ENCODE assay signal across 8 cellular contexts in genomic region chr3:16888785-16889607, GRCh38. TPM values are rescaled to one million over a fixed set of nuclear protein-coding genes. Genes with fewer than 3 reads are reported as not detected.
DNase-seq lines count a peak whose midpoint lies in the region; ATAC-seq and TF ChIP-seq lines count a peak whose summit lies in the region.

No MANE protein-coding gene starts in this region.

- H3K36me3 ChIP-seq in CD4-positive, CD25-positive, alpha-beta regulatory T cell (ENCODE audit: control insufficient read depth, insufficient read depth, low read length) = no peaks in the 10 kb centered on the region
- no peaks in the 10 kb centered on the region for H3K36me3 ChIP-seq in colonic mucosa

- DNase-seq in CD4-positive, CD25-positive, alpha-beta regulatory T cell = peak in 2 of 3 donors; percentile 41 to 74
- DNase-seq in NCI-H82 treated with DMSO at 0.1 percent for 48 hours (lab: John Stamatoyannopoulos, UW; ENCODE audit: unreplicated experiment) = no peak
- DNase-seq in NCI-H526 treated with DMSO at 0.1 percent for 48 hours (lab: John Stamatoyannopoulos, UW) = no peak
- DNase-seq in colonic mucosa = no peak
- no peak for DNase-seq in NCI-H2171 (lab: John Stamatoyannopoulos, UW)

- peak overlapping the region; percentile 98 for H3K4me3 ChIP-seq in CD4-positive, CD25-positive, alpha-beta regulatory T cell (ENCODE audit: low read depth, low read length)
- no peak overlapping the region for H3K4me3 ChIP-seq in colonic mucosa

- no peaks in the 10 kb centered on the region for H3K27me3 ChIP-seq in CD4-positive, CD25-positive, alpha-beta regulatory T cell (ENCODE audit: control insufficient read depth, insufficient read depth, low read length)
- H3K27me3 ChIP-seq in colonic mucosa = no peaks in the 10 kb centered on the region

- peak overlapping the region; percentile 77 for H3K27ac ChIP-seq in CD4-positive, CD25-positive, alpha-beta regulatory T cell (ENCODE audit: insufficient read depth, low read length, poor library complexity, severe bottlenecking)
- H3K27ac ChIP-seq in colonic mucosa = no peak overlapping the region

- H3K27ac Mint-ChIP-seq in CD4-positive, CD25-positive, alpha-beta regulatory T cell = peak overlapping the region; percentile 95 to 98 (median 96)
- peak overlapping the region in 2 of 5 experiments; percentile 22 to 99 for H3K27ac Mint-ChIP-seq in brain

- peaks cover 58 to 76% (median 67%) of the 10 kb centered on the region in 4 donors for H3K4me1 Mint-ChIP-seq in CD4-positive, CD25-positive, alpha-beta regulatory T cell
- peaks cover 78% of the 10 kb centered on the region for H3K4me1 Mint-ChIP-seq in brain

- ATAC-seq in CD4-positive, CD25-positive, alpha-beta regulatory T cell (ENCODE audit: low read depth in 2 of 2) = peak; percentile 55 to 58
- ATAC-seq in GM19372 (IDR thresholded peaks at IDR 0.05; ENCODE audit: low read depth, unreplicated experiment) (peak; percentile 28), HG03354 (IDR thresholded peaks at IDR 0.05; ENCODE audit: poor library complexity, severe bottlenecking, unreplicated experiment) (peak; percentile 56)

- H3K9me3 Mint-ChIP-seq in CD4-positive, CD25-positive, alpha-beta regulatory T cell = no peaks in the 10 kb centered on the region
- no peaks in the 10 kb centered on the region for H3K9me3 Mint-ChIP-seq in brain

- peaks cover 4% of the 10 kb centered on the region for H3K27me3 Mint-ChIP-seq in CD4-positive, CD25-positive, alpha-beta regulatory T cell
- H3K27me3 Mint-ChIP-seq in brain = no peaks in the 10 kb centered on the region

- no peaks in the 10 kb centered on the region for H3K36me3 Mint-ChIP-seq in CD4-positive, CD25-positive, alpha-beta regulatory T cell
- peaks cover 4% of the 10 kb centered on the region for H3K36me3 Mint-ChIP-seq in brain

- intact Hi-C loops in colonic mucosa (cut with DNase I) = no loop called here

- TF ChIP-seq CTCF in brain (conservative IDR thresholded peaks at IDR 0.05) (no peak), colonic mucosa (IDR thresholded peaks at IDR 0.05) (no peak)

- peak overlapping the region; percentile 95 to 99 (median 98) for H3K4me3 Mint-ChIP-seq in CD4-positive, CD25-positive, alpha-beta regulatory T cell
- peak overlapping the region in 4 of 5 experiments; percentile 96 to 98 (median 96) for H3K4me3 Mint-ChIP-seq in brain

- no peak overlapping the region for H3K9ac ChIP-seq in colonic mucosa (ENCODE audit: low read depth in 2 of 2, low read length in 2 of 2)

- H3K4me1 ChIP-seq in CD4-positive, CD25-positive, alpha-beta regulatory T cell (ENCODE audit: control insufficient read depth, insufficient read depth, low read length, poor library complexity, severe bottlenecking) = peaks cover 51% of the 10 kb centered on the region
- H3K4me1 ChIP-seq in colonic mucosa = no peaks in the 10 kb centered on the region

- H3K9me3 ChIP-seq in CD4-positive, CD25-positive, alpha-beta regulatory T cell (ENCODE audit: control insufficient read depth in 2 of 2, low read length in 2 of 2) = no peaks in the 10 kb centered on the region
- H3K9me3 ChIP-seq in colonic mucosa = no peaks in the 10 kb centered on the region

RNA-seq across cellular contexts. Expression of gene PLCL2, which starts 4.2 kb away (rescaled TPM):
- 42.9 TPM for total RNA-seq in CD4-positive, CD25-positive, alpha-beta regulatory T cell
- polyA plus RNA-seq in CD4-positive, CD25-positive, alpha-beta regulatory T cell = 10 to 100 TPM; 27.1 to 36.4 (median 32.9) TPM
- 6.3 TPM for polyA plus RNA-seq in brain (ENCODE audit: insufficient read depth, low read depth, low replicate concordance)
- total RNA-seq in colonic mucosa = 10 to 100 TPM; 12.3 to 15.0 TPM

Comparison
In these comparisons a context has a peak if more than half of its experiments do, and no peak if none do; other contexts are left out.
1. DNase-seq: peak in CD4-positive, CD25-positive, alpha-beta regulatory T cell (2 of 3); none in NCI-H82 treated with DMSO at 0.1 percent for 48 hours (single experiment), NCI-H526 treated with DMSO at 0.1 percent for 48 hours (single experiment), colonic mucosa (single experiment) and NCI-H2171 (single experiment).
2. Peak in every context shown above with its lines, with median percentiles within 50 percentile points of each other: ATAC-seq.